Comparison of ENCODE assay signal across 8 cellular contexts in genomic region chr12:55996201-55996714, GRCh38. TPM values are rescaled to one million over a fixed set of nuclear protein-coding genes. Genes with fewer than 3 reads are reported as not detected.
DNase-seq lines count a peak whose midpoint lies in the region; ATAC-seq and TF ChIP-seq lines count a peak whose summit lies in the region.

No MANE protein-coding gene starts in this region.

- peak; percentile 82 for ATAC-seq in CD4-positive, alpha-beta T cell (ENCODE audit: poor library complexity)
- peak; percentile 81 for ATAC-seq in naive thymus-derived CD4-positive, alpha-beta T cell
- ATAC-seq in GM21423 (IDR thresholded peaks at IDR 0.05; ENCODE audit: unreplicated experiment), result no peak

- peak; percentile 41 to 62 (median 50) for DNase-seq in CD4-positive, alpha-beta T cell
- DNase-seq in OCI-M1 (lab: John Stamatoyannopoulos, UW) (peak; percentile 84), esophagus squamous epithelium (lab: John Stamatoyannopoulos, UW) (no peak), suprapubic skin (ENCODE audit: low spot score in 2 of 2) (no peak)
- peak; percentile 66 to 69 for DNase-seq in activated T-cell treated with anti-CD3 and anti-CD28 coated beads, Interleukin-2, amount 50 U/mL, for 48 hours
- DNase-seq in naive thymus-derived CD4-positive, alpha-beta T cell, result peak; percentile 22 to 80 (median 74)

- H3K27ac ChIP-seq in CD4-positive, alpha-beta T cell (ENCODE audit: low read depth, low read length), result no peak overlapping the region
- H3K27ac ChIP-seq in HUES48 (ENCODE audit: low read depth, low read length) (peak overlapping the region; percentile 63), esophagus squamous epithelium (peak overlapping the region; percentile 75 to 92 (median 89)), suprapubic skin (peak overlapping the region; percentile 74)
- H3K27ac ChIP-seq in naive thymus-derived CD4-positive, alpha-beta T cell (ENCODE audit: low read depth, low read length), result no peak overlapping the region

- H3K9ac ChIP-seq in HUES48 (ENCODE audit: low read depth, low read length), result no peak overlapping the region

- POLR2A ChIA-PET in CD4-positive, alpha-beta T cell (lab: Charles Lee), result interaction anchor here (0.6 to 2.9 kb wide), 13 partner anchors 10 to 252 kb away, joined by 3 to 22 read pairs (median 4); partner anchors contain the start of genes RAB5B, SMARCC2 and ZC3H10
- POLR2A ChIA-PET in naive thymus-derived CD4-positive, alpha-beta T cell (lab: Charles Lee), result interaction anchor here (0.7 to 3.8 kb wide), 17 partner anchors 10 to 253 kb away, joined by 3 to 20 read pairs (median 4); partner anchors contain the start of genes PA2G4, RAB5B and SMARCC2

- no peak overlapping the region for H3K27ac Mint-ChIP-seq in CD4-positive, alpha-beta T cell
- peak overlapping the region in 7 of 9 donors; percentile 9 to 78 (median 49) for H3K27ac Mint-ChIP-seq in naive thymus-derived CD4-positive, alpha-beta T cell

- H3K36me3 Mint-ChIP-seq in CD4-positive, alpha-beta T cell (ENCODE audit: low read depth), result peaks cover 31% of the 10 kb centered on the region
- peaks cover 0 to 18% (median 10%) of the 10 kb centered on the region in 5 donors for H3K36me3 Mint-ChIP-seq in naive thymus-derived CD4-positive, alpha-beta T cell

- H3K9me3 ChIP-seq in CD4-positive, alpha-beta T cell (ENCODE audit: control insufficient read depth, low read length), result no peaks in the 10 kb centered on the region
- H3K9me3 ChIP-seq in HUES48 (ENCODE audit: control insufficient read depth, insufficient read depth, low read length) (no peaks in the 10 kb centered on the region), esophagus squamous epithelium (no peaks in the 10 kb centered on the region), suprapubic skin (no peaks in the 10 kb centered on the region)
- no peaks in the 10 kb centered on the region for H3K9me3 ChIP-seq in naive thymus-derived CD4-positive, alpha-beta T cell (ENCODE audit: control insufficient read depth in 2 of 3, low read length in 3 of 3)

- H3K36me3 ChIP-seq in HUES48 (ENCODE audit: control insufficient read depth, insufficient read depth, low read length) (peaks cover 41% of the 10 kb centered on the region), esophagus squamous epithelium (peaks cover 22 to 66% (median 24%) of the 10 kb centered on the region in 3 donors), suprapubic skin (peaks cover 34% of the 10 kb centered on the region)
- peaks cover 6 to 31% (median 8%) of the 10 kb centered on the region in 3 experiments for H3K36me3 ChIP-seq in naive thymus-derived CD4-positive, alpha-beta T cell (ENCODE audit: control insufficient read depth in 2 of 3, insufficient read depth in 3 of 3, low read length in 3 of 3)

- WGBS in esophagus squamous epithelium, 2 donors, result 5 to 20% methylated on average over 11 to 14 of the region's 14 CpGs
- WGBS in suprapubic skin, result 25% methylated on average over 14 of the region's 14 CpGs

- TF ChIP-seq CTCF in CD4-positive, alpha-beta T cell (IDR thresholded peaks at IDR 0.05), result peak; percentile 81
- TF ChIP-seq CTCF in esophagus squamous epithelium (IDR thresholded peaks at IDR 0.05) (peak; percentile 81 to 92 (median 86)), suprapubic skin (IDR thresholded peaks at IDR 0.05) (peak; percentile 83 to 84)

- no peaks in the 10 kb centered on the region for H3K4me1 ChIP-seq in HUES48 (ENCODE audit: control insufficient read depth, insufficient read depth, low read length)
- H3K4me1 ChIP-seq in esophagus squamous epithelium, result peaks cover 11 to 22% (median 14%) of the 10 kb centered on the region in 3 donors
- H3K4me1 ChIP-seq in naive thymus-derived CD4-positive, alpha-beta T cell (ENCODE audit: control insufficient read depth in 2 of 2, insufficient read depth in 2 of 2, low read length in 2 of 2), result peaks cover 0 to 14% of the 10 kb centered on the region in 2 donors
- peaks cover 15% of the 10 kb centered on the region for H3K4me1 ChIP-seq in suprapubic skin

- H3K4me1 Mint-ChIP-seq in CD4-positive, alpha-beta T cell (ENCODE audit: low read depth), result peaks cover 23% of the 10 kb centered on the region
- peaks cover 8 to 37% (median 16%) of the 10 kb centered on the region in 7 donors for H3K4me1 Mint-ChIP-seq in naive thymus-derived CD4-positive, alpha-beta T cell

- H3K27me3 Mint-ChIP-seq in CD4-positive, alpha-beta T cell, result peaks cover 20% of the 10 kb centered on the region
- H3K27me3 Mint-ChIP-seq in naive thymus-derived CD4-positive, alpha-beta T cell, result peaks cover 0 to 4% (median 0%) of the 10 kb centered on the region in 5 donors

- peaks cover 12% of the 10 kb centered on the region for H3K27me3 ChIP-seq in CD4-positive, alpha-beta T cell (ENCODE audit: control insufficient read depth, insufficient read depth, low read length)
- H3K27me3 ChIP-seq in HUES48 (ENCODE audit: control insufficient read depth, insufficient read depth, low read length), result no peaks in the 10 kb centered on the region
- H3K27me3 ChIP-seq in esophagus squamous epithelium, result no peaks in the 10 kb centered on the region
- no peaks in the 10 kb centered on the region for H3K27me3 ChIP-seq in naive thymus-derived CD4-positive, alpha-beta T cell (ENCODE audit: control insufficient read depth in 2 of 2, insufficient read depth in 2 of 2, low read length in 2 of 2)
- no peaks in the 10 kb centered on the region for H3K27me3 ChIP-seq in suprapubic skin

- CTCF ChIA-PET in CD4-positive, alpha-beta T cell (lab: Charles Lee), result interaction anchor here (0.6 to 2.5 kb wide), 28 partner anchors 8 to 257 kb away, joined by 3 to 20 read pairs (median 4); partner anchors contain the start of genes ERBB3, RAB5B, SMARCC2 and ZC3H10
- CTCF ChIA-PET in naive thymus-derived CD4-positive, alpha-beta T cell (lab: Charles Lee), result interaction anchor here (0.6 to 6.5 kb wide), 19 partner anchors 11 to 258 kb away, joined by 3 to 54 read pairs (median 4); partner anchors contain the start of genes PA2G4 and RAB5B

- H3K4me3 ChIP-seq in HUES48 (ENCODE audit: low read depth, low read length) (peak overlapping the region; percentile 85), esophagus squamous epithelium (peak overlapping the region; percentile 52 to 85 (median 54)), suprapubic skin (peak overlapping the region; percentile 59)
- no peak overlapping the region for H3K4me3 ChIP-seq in naive thymus-derived CD4-positive, alpha-beta T cell (ENCODE audit: low read length)

- peak overlapping the region; percentile 21 for H3K4me3 Mint-ChIP-seq in CD4-positive, alpha-beta T cell
- peak overlapping the region in 9 of 10 donors; percentile 23 to 87 (median 55) for H3K4me3 Mint-ChIP-seq in naive thymus-derived CD4-positive, alpha-beta T cell

- no peak for TF ChIP-seq EP300 in suprapubic skin (IDR thresholded peaks at IDR 0.05)

- no peaks in the 10 kb centered on the region for H3K9me3 Mint-ChIP-seq in CD4-positive, alpha-beta T cell
- H3K9me3 Mint-ChIP-seq in naive thymus-derived CD4-positive, alpha-beta T cell, result no peaks in the 10 kb centered on the region

- TF ChIP-seq POLR2A in esophagus squamous epithelium (IDR thresholded peaks at IDR 0.05) (no peak), suprapubic skin (IDR thresholded peaks at IDR 0.05) (no peak)

- intact Hi-C loops in CD4-positive, alpha-beta T cell (cut with DNase I, micrococcal nuclease), result loop anchor here (1.0 to 2.0 kb wide), 3 partner anchors 33 to 45 kb away; partner anchors contain the start of gene RPS26 (in 2 of the 2)
- intact Hi-C loops in esophagus squamous epithelium (cut with DNase I), result no loop called here
- intact Hi-C loops in naive thymus-derived CD4-positive, alpha-beta T cell (cut with micrococcal nuclease), result loop anchor here (1.0 to 5.0 kb wide), 10 partner anchors 23 to 229 kb away; partner anchors contain the start of genes PA2G4 (in 2 of the 2), RPS26 (in 2 of the 2), ZC3H10 (in 2 of the 2) and IKZF4 (in 1 of the 2)

RNA-seq across cellular contexts. Expression of gene SUOX, which starts 0.8 kb away (rescaled TPM):
- total RNA-seq in CD4-positive, alpha-beta T cell, result 1 to 10 TPM in 1 of 2 experiments, under 1 TPM in 1; 0.82 to 1.2 TPM
- 10 to 100 TPM; 16.0 to 30.0 (median 18.5) TPM for total RNA-seq in esophagus squamous epithelium
- 10 to 100 TPM in 1 of 5 experiments, 1 to 10 TPM in 4; 1.9 to 10.4 (median 7.1) TPM for total RNA-seq in naive thymus-derived CD4-positive, alpha-beta T cell
- polyA plus RNA-seq in naive thymus-derived CD4-positive, alpha-beta T cell, result under 1 TPM; 0.14 to 0.21 TPM
- 10 to 100 TPM; 18.7 to 25.6 (median 22.9) TPM for total RNA-seq in suprapubic skin

RNA-seq across cellular contexts. Expression of gene RAB5B, which starts 22.4 kb away (rescaled TPM):
- total RNA-seq in CD4-positive, alpha-beta T cell, result 10 to 100 TPM; 21.6 to 27.4 TPM
- total RNA-seq in esophagus squamous epithelium (10 to 100 TPM; 78.2 to 94.2 (median 86.4) TPM), suprapubic skin (100 to 1,000 TPM in 3 of 4 donors, 10 to 100 TPM in 1; 97.1 to 143 (median 114) TPM)
- 100 to 1,000 TPM in 1 of 5 experiments, 10 to 100 TPM in 4; 45.2 to 109 (median 62.7) TPM for total RNA-seq in naive thymus-derived CD4-positive, alpha-beta T cell
- polyA plus RNA-seq in naive thymus-derived CD4-positive, alpha-beta T cell, result 10 to 100 TPM; 69.6 to 86.7 TPM

RNA-seq across cellular contexts. Expression of gene IKZF4, which starts 24.6 kb away (rescaled TPM):
- total RNA-seq in CD4-positive, alpha-beta T cell, result 1 to 10 TPM; 2.5 to 5.0 TPM
- 1 to 10 TPM; 1.2 to 2.0 (median 1.9) TPM for total RNA-seq in esophagus squamous epithelium
- 10 to 100 TPM in 1 of 5 experiments, 1 to 10 TPM in 4; 3.6 to 37.8 (median 5.3) TPM for total RNA-seq in naive thymus-derived CD4-positive, alpha-beta T cell
- polyA plus RNA-seq in naive thymus-derived CD4-positive, alpha-beta T cell, result 1 to 10 TPM in 1 of 2 donors, under 1 TPM in 1; 0.54 to 2.0 TPM
- total RNA-seq in suprapubic skin, result 10 to 100 TPM in 1 of 4 donors, 1 to 10 TPM in 3; 3.2 to 10.5 (median 3.8) TPM

RNA-seq across cellular contexts. Expression of gene CDK2, which starts 29.6 kb away (rescaled TPM):
- 10 to 100 TPM; 15.8 to 16.0 TPM for total RNA-seq in CD4-positive, alpha-beta T cell
- 10 to 100 TPM; 11.1 to 22.6 (median 17.0) TPM for total RNA-seq in esophagus squamous epithelium
- 10 to 100 TPM; 19.0 to 77.2 (median 24.1) TPM for total RNA-seq in naive thymus-derived CD4-positive, alpha-beta T cell
- 1 to 10 TPM; 7.0 to 9.6 TPM for polyA plus RNA-seq in naive thymus-derived CD4-positive, alpha-beta T cell
- total RNA-seq in suprapubic skin, result 10 to 100 TPM; 18.4 to 33.2 (median 28.6) TPM

RNA-seq across cellular contexts. Expression of gene PMEL, which starts 30.4 kb away (rescaled TPM):
- total RNA-seq in CD4-positive, alpha-beta T cell, result not detected
- total RNA-seq in esophagus squamous epithelium, result 1 to 10 TPM in 1 of 4 donors, under 1 TPM in 3; 0.48 to 3.4 (median 0.67) TPM
- not detected for total RNA-seq in naive thymus-derived CD4-positive, alpha-beta T cell
- polyA plus RNA-seq in naive thymus-derived CD4-positive, alpha-beta T cell, result under 1 TPM; 0.09 to 0.57 TPM
- total RNA-seq in suprapubic skin, result 100 to 1,000 TPM in 1 of 4 donors, 10 to 100 TPM in 3; 54.4 to 188 (median 71.7) TPM

Comparison
In these comparisons a context has a peak if more than half of its experiments do, and no peak if none do; other contexts are left out.
1. DNase-seq: peak in CD4-positive, alpha-beta T cell (10 of 10), OCI-M1 (single experiment), activated T-cell treated with anti-CD3 and anti-CD28 coated beads, Interleukin-2, amount 50 U/mL, for 48 hours (2 of 2) and naive thymus-derived CD4-positive, alpha-beta T cell (9 of 9); none in esophagus squamous epithelium (single experiment) and suprapubic skin (0 of 2).
2. H3K27ac ChIP-seq: peak in HUES48 (single experiment), esophagus squamous epithelium (4 of 4) and suprapubic skin (single experiment); none in CD4-positive, alpha-beta T cell (single experiment) and naive thymus-derived CD4-positive, alpha-beta T cell (single experiment).
3. Peak in every context shown above with its lines, with median percentiles within 50 percentile points of each other: CTCF ChIP-seq.